Comparison of ENCODE assay signal across 12 cellular contexts in genomic region chrX:10496345-10496965, GRCh38.
DNase-seq lines count a peak whose midpoint lies in the region; ATAC-seq lines count a peak whose summit lies in the region.
"Had no signal": no experiment of that assay in that cellular context is flagged by ENCODE, and none has a peak within 500 bp of the region (broad histone marks: within the 10 kb centered on the region; RNA-seq: fewer than 3 reads in every experiment).

No MANE protein-coding gene starts in this region.

- H3K4me3 ChIP-seq in SJCRH30: no peak overlapping the region

- H3K27me3 ChIP-seq in SJCRH30: no peaks in the 10 kb centered on the region

- H3K36me3 ChIP-seq in SJCRH30: peaks cover 25% of the 10 kb centered on the region

- H3K27ac ChIP-seq in SJCRH30: peak overlapping the region; percentile 49

- ATAC-seq in HG03460 (IDR thresholded peaks at IDR 0.05; ENCODE audit: unreplicated experiment): no peak
- no peak for ATAC-seq in HG02678 (IDR thresholded peaks at IDR 0.05; ENCODE audit: unreplicated experiment)

- no peaks in the 10 kb centered on the region for H3K9me3 ChIP-seq in SJCRH30 (replicated peaks)

- DNase-seq in COLO829 (ENCODE audit: low spot score) (peak; percentile 20), SJCRH30 (peak; percentile 63 to 86), fibroblast of gingiva (ENCODE audit: low read depth) (peak; percentile 53), myocyte (ENCODE audit: low read depth) (peak; percentile 62), SIG-M5 (lab: John Stamatoyannopoulos, UW) (no peak), germinal center (ENCODE audit: low spot score) (no peak)
- DNase-seq: CD4-positive, alpha-beta T cell; KG1; NCI-H2171; stimulated activated CD4-positive, alpha-beta T cell treated with anti-CD3 and anti-CD28 coated beads, Interleukin-15, amount 100 ng/mL, for 24 hours had no signal

- peaks cover 23% of the 10 kb centered on the region for H3K4me1 ChIP-seq in SJCRH30

Comparison
In these comparisons a context has a peak if more than half of its experiments do, and no peak if none do; other contexts are left out.
1. DNase-seq: peak in COLO829 (single experiment), SJCRH30 (2 of 2), fibroblast of gingiva (single experiment) and myocyte (single experiment); none in SIG-M5 (single experiment) and germinal center (single experiment).